14 cellular contexts compared by ENCODE assay signal in the genomic region with DNA sequence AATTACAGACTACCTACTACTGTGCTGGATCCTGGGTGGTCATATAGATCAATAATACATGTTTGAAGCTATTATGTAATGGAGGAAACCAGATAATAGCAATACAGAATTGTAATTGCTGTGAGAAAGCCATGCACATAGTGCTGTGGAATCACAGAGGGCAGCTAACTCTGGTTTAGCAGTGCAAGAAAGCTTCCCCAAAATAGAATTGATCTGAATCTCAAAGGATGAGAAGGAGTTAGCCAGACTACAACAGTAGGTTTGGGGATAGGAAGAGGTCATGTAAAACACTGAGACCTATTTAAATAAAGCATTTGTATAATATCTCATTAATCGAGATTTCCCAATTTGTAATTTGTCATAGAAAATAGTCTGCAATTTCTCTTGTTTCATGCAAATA.
"Had no signal": no experiment of that assay in that cellular context is flagged by ENCODE, and none has a peak within 500 bp of the region (broad histone marks: within the 10 kb centered on the region; RNA-seq: fewer than 3 reads in every experiment).

No MANE protein-coding gene starts in this region.

- H3K4me3 Mint-ChIP-seq: naive B cell; stimulated activated memory B cell treated with anti-CD40 and anti-IgM and Interleukin-4, amounts not matched to agents 10 μg/mL and 1 μg/mL and 100 μg/mL, for 72 hours had no signal

- DNase-seq: activated CD4-positive, alpha-beta T cell treated with anti-CD3 and anti-CD28 coated beads, Interleukin-2, amount 50 U/mL, for 4 hours; activated gamma-delta T cell treated with Interleukin-2 at 50 U/mL for 16 hours; activated T-cell treated with anti-CD3 and anti-CD28 coated beads, Interleukin-2, amount 50 U/mL, for 48 hours; adrenal gland; islet precursor cell; midbrain; naive B cell; tibial artery; uterus had no signal

- H3K27me3 Mint-ChIP-seq: naive B cell; stimulated activated memory B cell treated with anti-CD40 and anti-IgM and Interleukin-4, amounts not matched to agents 10 μg/mL and 1 μg/mL and 100 μg/mL, for 72 hours had no signal

- H3K4me3 ChIP-seq: adrenal gland, tibial artery, uterus had no signal

- ATAC-seq: activated CD4-positive, CD25-positive, alpha-beta regulatory T cell treated with anti-CD3 and anti-CD28 coated beads, Interleukin-2, amount 50 U/mL, for 24 hours; esophagus mucosa; stimulated activated memory B cell treated with anti-CD40 and anti-IgM and Interleukin-4, amounts not matched to agents 10 μg/mL and 1 μg/mL and 100 μg/mL, for 72 hours had no signal

- H3K9me3 Mint-ChIP-seq: naive B cell; stimulated activated memory B cell treated with anti-CD40 and anti-IgM and Interleukin-4, amounts not matched to agents 10 μg/mL and 1 μg/mL and 100 μg/mL, for 72 hours had no signal

- H3K27me3 ChIP-seq: adrenal gland, neutrophil, tibial artery, uterus had no signal

- H3K27ac Mint-ChIP-seq: stimulated activated memory B cell treated with anti-CD40 and anti-IgM and Interleukin-4, amounts not matched to agents 10 μg/mL and 1 μg/mL and 100 μg/mL, for 72 hours had no signal

- H3K9ac ChIP-seq: parathyroid adenoma had no signal

- H2AFZ ChIP-seq: parathyroid adenoma had no signal

- H3K36me3 ChIP-seq: uterus had no signal

- H3K9me3 ChIP-seq: adrenal gland, neutrophil, tibial artery, uterus had no signal
